Comparison of ENCODE assay signal across 1 cellular context in genomic region chr2:171411791-171412483, GRCh38.
TF ChIP-seq lines count a peak whose summit lies in the region.

No MANE protein-coding gene starts in this region.

TF ChIP-seq in SK-N-SH, 30 proteins besides CTCF, POLR2A, EP300 and RAD21 (continued from another document):
- no peak; the same call in 1 of the 2 replicates for TF ChIP-seq RXRA (IDR thresholded peaks at IDR 0.05; ENCODE audit: borderline replicate concordance, low read depth)
- TF ChIP-seq RFX5 (IDR thresholded peaks at IDR 0.05; ENCODE audit: low read length): no peak
- TF ChIP-seq CHD2 (IDR thresholded peaks at IDR 0.05; ENCODE audit: low read length, partially characterized antibody): no peak
- peak; percentile 60 for TF ChIP-seq JUND (IDR thresholded peaks at IDR 0.05)
- TF ChIP-seq ELF1 (IDR thresholded peaks at IDR 0.05): no peak
- no peak for TF ChIP-seq RCOR1 (IDR thresholded peaks at IDR 0.05; ENCODE audit: low read length)
- no peak for TF ChIP-seq IRF3 (IDR thresholded peaks at IDR 0.05; ENCODE audit: low read depth, low read length)
- TF ChIP-seq GATA2 (CRISPR knock-in tag; IDR thresholded peaks at IDR 0.05): no peak
- peak; percentile 88 for TF ChIP-seq PBX3 (IDR thresholded peaks at IDR 0.05)
- no peak for TF ChIP-seq USF1 (IDR thresholded peaks at IDR 0.05; ENCODE audit: borderline replicate concordance, low read depth)
- TF ChIP-seq TCF12 (IDR thresholded peaks at IDR 0.05): peak; percentile 88
